ENCODE assay signal across 19 cellular contexts in the genomic region with DNA sequence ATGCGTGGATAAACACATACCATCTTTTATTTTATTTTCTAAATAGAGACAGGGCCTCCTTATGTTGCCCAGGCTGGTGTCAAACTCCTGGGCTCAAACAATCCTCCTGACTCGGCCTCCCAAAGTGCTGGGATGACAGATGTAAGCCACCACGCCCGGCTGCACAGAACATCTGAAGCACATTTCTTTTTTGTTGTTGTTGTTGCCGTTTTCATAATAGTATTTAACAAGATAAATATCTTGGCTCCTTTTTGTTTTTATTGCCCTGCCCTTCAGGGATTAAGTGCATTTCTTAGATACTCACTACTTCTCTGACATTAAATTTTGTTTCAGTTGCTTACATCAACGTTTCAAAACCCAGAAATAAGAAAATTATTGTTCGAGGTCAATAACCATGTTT. TPM values are rescaled to one million over a fixed set of nuclear protein-coding genes. Genes with fewer than 3 reads are reported as not detected.
A peak's percentile ranks its signal among the peaks of the same experiment; 100 is the strongest.
DNase-seq lines count a peak whose midpoint lies in the region; ATAC-seq and TF ChIP-seq lines count a peak whose summit lies in the region.
"Had no signal": no experiment of that assay in that cellular context is flagged by ENCODE, and none has a peak within 500 bp of the region (broad histone marks: within the 10 kb centered on the region; RNA-seq: fewer than 3 reads in every experiment).

No MANE protein-coding gene starts in this region.

- intact Hi-C loops in OCI-LY7 (cut with micrococcal nuclease; ENCODE audit: unreplicated experiment), result loop anchor here (1.0 to 5.0 kb wide), 2 partner anchors 8 to 34 kb away; no protein-coding TSS in a partner anchor

- H3K4me1 ChIP-seq in OCI-LY7 (ENCODE audit: insufficient read depth, low read length, poor library complexity, severe bottlenecking), result peaks cover 57% of the 10 kb centered on the region
- no peaks in the 10 kb centered on the region for H3K4me1 ChIP-seq in smooth muscle cell (ENCODE audit: low read depth)
- H3K4me1 ChIP-seq: prostate gland had no signal

- H3K27ac Mint-ChIP-seq in activated T-cell treated with anti-CD3 and anti-CD28 coated beads, Interleukin-2, amount 50 U/mL, for 24 hours, result peak overlapping the region; percentile 80
- H3K27ac Mint-ChIP-seq in effector memory CD8-positive, alpha-beta T cell, result no peak overlapping the region

- no peaks in the 10 kb centered on the region for H3F3A ChIP-seq in smooth muscle cell (ENCODE audit: low read depth)

- WGBS in smooth muscle cell (ENCODE audit: low lambda C conversion rate), result 88% methylated on average over 7 of the region's 7 CpGs

- DNase-seq in activated T-cell treated with anti-CD3 and anti-CD28 coated beads, Interleukin-2, amount 50 U/mL, for 24 hours, result no peak
- no peak for DNase-seq in activated T-cell treated with anti-CD3 and anti-CD28 coated beads, Interleukin-2, amount 50 U/mL, for 48 hours
- DNase-seq in OCI-LY7 (ENCODE audit: low spot score) (no peak), smooth muscle cell (lab: John Stamatoyannopoulos, UW; ENCODE audit: unreplicated experiment) (no peak), AML-193 (lab: John Stamatoyannopoulos, UW) (no peak), AG08395 (ENCODE audit: low spot score) (no peak)
- no peak for DNase-seq in effector memory CD8-positive, alpha-beta T cell
- no peak for DNase-seq in stimulated activated CD4-positive, alpha-beta T cell treated with anti-CD3 and anti-CD28 coated beads, Interleukin-15, amount 100 ng/mL, for 24 hours
- DNase-seq: activated CD8-positive, alpha-beta memory T cell treated with anti-CD3 and anti-CD28 coated beads for 24 hours; Calu3; central memory CD4-positive, alpha-beta T cell; effector CD4-positive, alpha-beta T cell; H9; MG63; NCI-H1930; stimulated activated CD4-positive, alpha-beta T cell treated with anti-CD3 and anti-CD28 coated beads, Interleukin-4, amount 100 ng/mL, for 4 hours; T-helper 1 cell; testis had no signal

- ATAC-seq in effector memory CD8-positive, alpha-beta T cell (replicated peaks), result no peak

- H3K27ac ChIP-seq in OCI-LY7 (ENCODE audit: low read depth, low read length, poor library complexity, severe bottlenecking) (no peak overlapping the region), smooth muscle cell (ENCODE audit: low read depth) (peak overlapping the region; percentile 37)
- H3K27ac ChIP-seq: prostate gland had no signal

- H3K9me3 Mint-ChIP-seq in activated T-cell treated with anti-CD3 and anti-CD28 coated beads, Interleukin-2, amount 50 U/mL, for 24 hours, result no peaks in the 10 kb centered on the region
- H3K9me3 Mint-ChIP-seq in effector memory CD8-positive, alpha-beta T cell, result no peaks in the 10 kb centered on the region
- H3K9me3 Mint-ChIP-seq: H9 had no signal

- H3K36me3 Mint-ChIP-seq in activated T-cell treated with anti-CD3 and anti-CD28 coated beads, Interleukin-2, amount 50 U/mL, for 24 hours (ENCODE audit: low read depth), result peaks cover 25% of the 10 kb centered on the region
- H3K36me3 Mint-ChIP-seq in effector memory CD8-positive, alpha-beta T cell (ENCODE audit: insufficient read depth), result peaks cover 54% of the 10 kb centered on the region

- TSS peak; percentile 14 for BruUV-seq in OCI-LY7 (replicated peaks; lab: Mats Ljungman, UMichigan)

- no peak for TF ChIP-seq CTCF in OCI-LY7 (conservative IDR thresholded peaks at IDR 0.05; ENCODE audit: low read length)
- no peak for TF ChIP-seq CTCF in smooth muscle cell (IDR thresholded peaks at IDR 0.05; ENCODE audit: borderline replicate concordance, insufficient read depth, poor library complexity, severe bottlenecking)

- H3K4me3 ChIP-seq in OCI-LY7 (ENCODE audit: low read depth, low read length, poor library complexity, severe bottlenecking) (no peak overlapping the region), smooth muscle cell (no peak overlapping the region)
- H3K4me3 ChIP-seq: MG63, prostate gland, testis had no signal

- H3K9me2 ChIP-seq in OCI-LY7 (ENCODE audit: insufficient read depth, low read length), result no peaks in the 10 kb centered on the region

- H3K4me2 ChIP-seq in OCI-LY7 (ENCODE audit: low read length), result peak overlapping the region; percentile 55
- no peak overlapping the region for H3K4me2 ChIP-seq in smooth muscle cell

- H4K20me1 ChIP-seq in OCI-LY7 (ENCODE audit: insufficient read depth, low read length) (peaks cover 58% of the 10 kb centered on the region), smooth muscle cell (ENCODE audit: low read depth) (peaks cover 93% of the 10 kb centered on the region)

- H2AFZ ChIP-seq in OCI-LY7 (ENCODE audit: low read length) (no peak overlapping the region), smooth muscle cell (ENCODE audit: low read depth) (no peak overlapping the region)

- no peak overlapping the region for H3K4me3 Mint-ChIP-seq in activated T-cell treated with anti-CD3 and anti-CD28 coated beads, Interleukin-2, amount 50 U/mL, for 24 hours
- H3K4me3 Mint-ChIP-seq in effector memory CD8-positive, alpha-beta T cell, result peak overlapping the region; percentile 75 to 78
- H3K4me3 Mint-ChIP-seq: H9 had no signal

- H3K27me3 Mint-ChIP-seq in activated T-cell treated with anti-CD3 and anti-CD28 coated beads, Interleukin-2, amount 50 U/mL, for 24 hours, result no peaks in the 10 kb centered on the region
- no peaks in the 10 kb centered on the region for H3K27me3 Mint-ChIP-seq in effector memory CD8-positive, alpha-beta T cell

- no peaks in the 10 kb centered on the region for H3K27me3 ChIP-seq in smooth muscle cell (ENCODE audit: low read depth)
- H3K27me3 ChIP-seq: MG63, testis had no signal

- no peak overlapping the region for H3K9ac ChIP-seq in smooth muscle cell (ENCODE audit: low read depth)

- peaks cover 84% of the 10 kb centered on the region for H3K4me1 Mint-ChIP-seq in activated T-cell treated with anti-CD3 and anti-CD28 coated beads, Interleukin-2, amount 50 U/mL, for 24 hours (ENCODE audit: low read depth)
- H3K4me1 Mint-ChIP-seq in effector memory CD8-positive, alpha-beta T cell (ENCODE audit: low read depth in 2 of 2), result peaks cover 57 to 74% of the 10 kb centered on the region in 2 donors

- H3K9me3 ChIP-seq in OCI-LY7 (ENCODE audit: low read length) (no peaks in the 10 kb centered on the region), smooth muscle cell (replicated peaks; ENCODE audit: low read depth) (no peaks in the 10 kb centered on the region)
- H3K9me3 ChIP-seq: MG63, prostate gland, testis had no signal

- CTCF ChIA-PET in OCI-LY7 (lab: Charles Lee; ENCODE audit: unreplicated experiment), result no interaction called here

- H3K36me3 ChIP-seq in OCI-LY7 (ENCODE audit: insufficient read depth, low read length) (peaks cover 28% of the 10 kb centered on the region), smooth muscle cell (ENCODE audit: low read depth) (no peaks in the 10 kb centered on the region)
- H3K36me3 ChIP-seq: MG63, prostate gland had no signal

- POLR2A ChIA-PET in OCI-LY7 (lab: Charles Lee), result no interaction called here

- H3K79me2 ChIP-seq in OCI-LY7 (ENCODE audit: insufficient read depth, low read depth, low read length) (peaks cover 98% of the 10 kb centered on the region), smooth muscle cell (ENCODE audit: low read depth) (peaks cover 95% of the 10 kb centered on the region)

RNA-seq across cellular contexts. Expression of a gene that starts 37.4 kb away (rescaled TPM):
- 87.0 and 89.1 TPM in 2 replicates for total RNA-seq in OCI-LY7 (2014; rRNA removed; shearing (Covaris generic))
- total RNA-seq in OCI-LY7 (2022) (247 and 251 TPM in 2 replicates), smooth muscle cell (31.5 and 43.2 TPM in 2 replicates)
- polyA plus RNA-seq in smooth muscle cell, result 105 and 118 TPM in 2 replicates

RNA-seq across cellular contexts. Expression of a gene that starts 55.3 kb away (rescaled TPM):
- total RNA-seq in OCI-LY7 (2014; rRNA removed; shearing (Covaris generic)), result 77.6 and 92.7 TPM in 2 replicates
- 106 and 121 TPM in 2 replicates for total RNA-seq in OCI-LY7 (2022)
- total RNA-seq in smooth muscle cell, result 49.3 and 94.6 TPM in 2 replicates
- polyA plus RNA-seq in smooth muscle cell, result 61.4 and 75.4 TPM in 2 replicates
